In the genomic region with DNA sequence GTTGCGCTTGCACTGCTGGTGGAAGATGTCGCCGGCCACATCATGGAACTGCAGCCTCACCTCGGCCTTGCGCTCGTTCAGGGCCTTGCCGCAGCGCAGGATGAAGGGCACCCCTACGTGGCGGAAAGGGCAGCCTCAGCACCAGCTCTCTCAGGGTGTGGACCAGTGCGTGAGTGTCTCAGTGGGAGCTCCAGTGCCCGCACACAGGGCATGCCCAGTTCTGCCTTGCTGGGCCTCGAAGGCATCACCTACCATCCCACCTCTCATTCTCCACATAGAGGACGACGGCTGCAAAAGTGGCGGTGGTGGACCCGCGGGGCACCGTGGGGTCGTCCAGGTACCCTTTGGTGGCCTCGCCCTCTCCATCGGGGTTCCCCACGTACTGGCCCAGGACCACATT, we compare ENCODE assay signal across 18 cellular contexts. TPM values are rescaled to one million over a fixed set of nuclear protein-coding genes. Genes with fewer than 3 reads are reported as not detected.
DNase-seq lines count a peak whose midpoint lies in the region; ATAC-seq and TF ChIP-seq lines count a peak whose summit lies in the region.
"Had no signal": no experiment of that assay in that cellular context is flagged by ENCODE, and none has a peak within 500 bp of the region (broad histone marks: within the 10 kb centered on the region; RNA-seq: fewer than 3 reads in every experiment).

No MANE protein-coding gene starts in this region.

- H3K27me3 ChIP-seq in cardiac muscle cell: no peaks in the 10 kb centered on the region
- H3K27me3 ChIP-seq in heart left ventricle: no peaks in the 10 kb centered on the region
- no peaks in the 10 kb centered on the region for H3K27me3 ChIP-seq in neuronal stem cell (ENCODE audit: control insufficient read depth in 3 of 3, insufficient read depth in 3 of 3, low read depth in 1 of 3, low read length in 3 of 3)
- no peaks in the 10 kb centered on the region; the same call in 1 of the 2 replicates for H3K27me3 ChIP-seq in SK-N-SH (ENCODE audit: insufficient read depth)

- 91 to 94% (median 92%) methylated on average over 21 to 23 of the region's 23 CpGs for WGBS in heart left ventricle, 4 donors
- WGBS in neuronal stem cell (ENCODE audit: extremely low coverage in 2 of 2, insufficient read length in 2 of 2, insufficient replicate concordance in 1 of 2), 2 donors: no CpG with 5 or more reads among the region's 23 CpGs
- 50% methylated on average over 9 of the region's 23 CpGs for WGBS in SK-N-SH (ENCODE audit: low lambda C conversion rate)

- no peak overlapping the region for H2BK15ac ChIP-seq in neuronal stem cell (ENCODE audit: low read length)

- H3K14ac ChIP-seq in neuronal stem cell (ENCODE audit: low read length): no peak overlapping the region

- H4K8ac ChIP-seq in neuronal stem cell (ENCODE audit: low read depth, low read length): no peak overlapping the region

- peak overlapping the region; percentile 79 for H3K27ac ChIP-seq in cardiac muscle cell
- H3K27ac ChIP-seq in heart left ventricle: no peak overlapping the region
- H3K27ac ChIP-seq in HEK293 (ENCODE audit: extremely low read depth, low read depth, low read length): no peak overlapping the region
- H3K27ac ChIP-seq in neuronal stem cell (replicated peaks; ENCODE audit: low read length): no peak overlapping the region
- H3K27ac ChIP-seq in SK-N-SH (ENCODE audit: low read depth in 2 of 2, low read length in 1 of 2): no peak overlapping the region
- H3K27ac ChIP-seq: 22Rv1 had no signal

- H2BK5ac ChIP-seq in neuronal stem cell (ENCODE audit: low read length): no peak overlapping the region

- H3K23ac ChIP-seq in neuronal stem cell (ENCODE audit: low read depth, low read length, poor library complexity): peak overlapping the region; percentile 43

- intact Hi-C loops in heart left ventricle (cut with DNase I): loop anchor here in 4 of 10 donors (5.0 kb wide), 4 partner anchors 160 to 770 kb away; partner anchors contain the start of genes FLNA (in 1 of the 4) and PLXNB3 (in 1 of the 4)

- no peaks in the 10 kb centered on the region for H3K9me2 ChIP-seq in SK-N-SH

- no peaks in the 10 kb centered on the region for H3K4me1 ChIP-seq in cardiac muscle cell (ENCODE audit: low read depth)
- peaks cover 0 to 6% (median 4%) of the 10 kb centered on the region in 12 donors for H3K4me1 ChIP-seq in heart left ventricle
- H3K4me1 ChIP-seq in HEK293 (ENCODE audit: control insufficient read depth, insufficient read depth, low read length): no peaks in the 10 kb centered on the region
- no peaks in the 10 kb centered on the region for H3K4me1 ChIP-seq in neuronal stem cell (ENCODE audit: control insufficient read depth in 2 of 2, insufficient read depth in 1 of 2, low read depth in 1 of 2, low read length in 2 of 2)
- peaks cover 0 to 4% of the 10 kb centered on the region in 2 experiments; a peak in 1 of 4 replicates for H3K4me1 ChIP-seq in SK-N-SH (ENCODE audit: control insufficient read depth in 1 of 2, insufficient read depth in 2 of 2, low read depth in 1 of 2, low read length in 1 of 2)

- H3K4me3 ChIP-seq in cardiac muscle cell (no peak overlapping the region), heart left ventricle (no peak overlapping the region), HEK293 (ENCODE audit: low read depth, low read length) (no peak overlapping the region), neuronal stem cell (ENCODE audit: low read length in 2 of 2) (no peak overlapping the region), SK-N-SH (ENCODE audit: low read depth in 2 of 2, low read length in 1 of 2) (no peak overlapping the region)
- H3K4me3 ChIP-seq: GM12878, GM23338 had no signal

- H2BK12ac ChIP-seq in neuronal stem cell (ENCODE audit: low read length): no peak overlapping the region

- no peaks in the 10 kb centered on the region for H3F3A ChIP-seq in SK-N-SH (replicated peaks; ENCODE audit: insufficient read depth)

- H3K9ac ChIP-seq in neuronal stem cell (ENCODE audit: low read depth, low read length, poor library complexity) (no peak overlapping the region), SK-N-SH (no peak overlapping the region)

- H3K36me3 ChIP-seq in cardiac muscle cell: no peaks in the 10 kb centered on the region
- peaks cover 0 to 26% (median 8%) of the 10 kb centered on the region in 9 donors for H3K36me3 ChIP-seq in heart left ventricle
- peaks cover 0 to 50% of the 10 kb centered on the region in 2 experiments; a peak in 1 of 3 replicates for H3K36me3 ChIP-seq in HEK293 (ENCODE audit: control insufficient read depth in 2 of 2, insufficient read depth in 1 of 2, low read length in 2 of 2)
- peaks cover 27 to 49% of the 10 kb centered on the region in 2 donors for H3K36me3 ChIP-seq in neuronal stem cell (replicated peaks in 1 of 2; ENCODE audit: control insufficient read depth in 2 of 2, insufficient read depth in 2 of 2, low read length in 2 of 2)
- peaks cover 0 to 20% of the 10 kb centered on the region in 2 experiments for H3K36me3 ChIP-seq in SK-N-SH (replicated peaks in 1 of 2; ENCODE audit: control insufficient read depth in 1 of 2, insufficient read depth in 2 of 2, low read length in 1 of 2)

- no peaks in the 10 kb centered on the region for H3K9me3 ChIP-seq in cardiac muscle cell (ENCODE audit: low read depth)
- no peaks in the 10 kb centered on the region for H3K9me3 ChIP-seq in heart left ventricle
- no peaks in the 10 kb centered on the region for H3K9me3 ChIP-seq in HEK293 (ENCODE audit: control insufficient read depth, insufficient read depth, low read depth, low read length)
- H3K9me3 ChIP-seq in neuronal stem cell (replicated peaks in 1 of 2; ENCODE audit: control insufficient read depth in 2 of 2, insufficient read depth in 1 of 2, low read depth in 1 of 2, low read length in 2 of 2): no peaks in the 10 kb centered on the region
- H3K9me3 ChIP-seq in SK-N-SH: no peaks in the 10 kb centered on the region

- POLR2A ChIA-PET in HEK293 (lab: Yijun Ruan, JAX) (interaction anchor here (1.0 kb wide), 1 partner anchor 135 kb away, joined by 4 read pairs; the partner anchor contains the start of gene RPL10), SK-N-SH (lab: Yijun Ruan, JAX) (interaction anchor here (0.6 to 2.2 kb wide), 2 partner anchors 117 to 134 kb away, joined by 6 to 9 read pairs; partner anchors contain the start of gene RPL10)

- no peak overlapping the region for H2AK5ac ChIP-seq in neuronal stem cell (ENCODE audit: low read depth, low read length)

- CTCF ChIA-PET in HEK293 (lab: Yijun Ruan, JAX): interaction anchor here (0.6 to 2.0 kb wide), 7 partner anchors 12 to 519 kb away, joined by 3 to 8 read pairs (median 3); partner anchors contain the start of gene RPL10
- CTCF ChIA-PET in SK-N-SH (lab: Yijun Ruan, JAX): interaction anchor here (1.7 to 1.8 kb wide), 2 partner anchors 134 to 1591 kb away, joined by 4 to 10 read pairs; partner anchors contain the start of gene RPL10

- DNase-seq in cardiac muscle cell (ENCODE audit: low read depth in 1 of 2, low spot score in 1 of 2) (no peak), heart left ventricle (no peak), neuronal stem cell (ENCODE audit: low spot score) (no peak), SK-N-SH (no peak)
- DNase-seq: ACHN; AML-193; C1 segment of cervical spinal cord; CD8-positive, alpha-beta T cell; DMS 273 treated with DMSO at 0.1 percent for 48 hours; DMS79; EL; GDM1; H9 had no signal

- H3K79me1 ChIP-seq in neuronal stem cell (ENCODE audit: low read depth, low read length): no peaks in the 10 kb centered on the region

- no peak for TF ChIP-seq EP300 in SK-N-SH (IDR thresholded peaks at IDR 0.05; ENCODE audit: borderline replicate concordance in 1 of 2, low read depth in 1 of 2, low read length in 1 of 2)

- no peak for TF ChIP-seq CTCF in cardiac muscle cell (IDR thresholded peaks at IDR 0.05; ENCODE audit: low read depth, low read length)
- TF ChIP-seq CTCF in heart left ventricle (IDR thresholded peaks at IDR 0.05): no peak
- no peak for TF ChIP-seq CTCF in HEK293 (tag by site-specific recombination; IDR thresholded peaks at IDR 0.05)
- TF ChIP-seq CTCF in SK-N-SH (IDR thresholded peaks at IDR 0.05): no peak

- H2BK120ac ChIP-seq in neuronal stem cell (ENCODE audit: low read depth, low read length): no peak overlapping the region

- H3K18ac ChIP-seq in neuronal stem cell (ENCODE audit: low read length): no peak overlapping the region

- H3K4ac ChIP-seq in neuronal stem cell (ENCODE audit: low read length): no peak overlapping the region

- H2AFZ ChIP-seq in neuronal stem cell (ENCODE audit: low read length) (no peak overlapping the region), SK-N-SH (ENCODE audit: low read depth) (no peak overlapping the region)
- H2AFZ ChIP-seq: GM23338 had no signal

- no peaks in the 10 kb centered on the region for H4K20me1 ChIP-seq in SK-N-SH (ENCODE audit: insufficient read depth)

- H3K4me2 ChIP-seq in neuronal stem cell (ENCODE audit: insufficient read depth, low read length, poor library complexity, severe bottlenecking) (no peak overlapping the region), SK-N-SH (no peak overlapping the region)
- H3K4me2 ChIP-seq: GM23338 had no signal

- no peak for TF ChIP-seq POLR2A in heart left ventricle (IDR thresholded peaks at IDR 0.05)

- no peak for TF ChIP-seq RAD21 in SK-N-SH (IDR thresholded peaks at IDR 0.05; ENCODE audit: low read length)

- H4K91ac ChIP-seq in neuronal stem cell (ENCODE audit: low read depth, low read length, poor library complexity): no peak overlapping the region

- ATAC-seq in heart left ventricle (no peak), esophagus mucosa (no peak)
- ATAC-seq: CD8-positive, alpha-beta T cell; GM12878; GM23338 had no signal

- peaks cover 7% of the 10 kb centered on the region; the same call in 1 of the 2 replicates for H3K79me2 ChIP-seq in SK-N-SH (ENCODE audit: insufficient read depth)

RNA-seq across cellular contexts. Expression of gene G6PD, which starts 14.0 kb away (rescaled TPM):
- total RNA-seq in cardiac muscle cell (30.7 and 36.0 TPM in 2 replicates), heart left ventricle (10 to 100 TPM in 5 of 9 donors, 1 to 10 TPM in 4; 7.2 to 41.3 (median 11.2) TPM), esophagus mucosa (75.4 TPM)
- polyA plus RNA-seq in cardiac muscle cell (7.7 and 9.9 TPM in 2 replicates), heart left ventricle (10 to 100 TPM in 1 of 2 donors, 1 to 10 TPM in 1; 5.9 to 20.5 TPM), SK-N-SH (2012; rRNA removed) (70.1 and 131 TPM in 2 replicates)
- 40.6 TPM for polyA plus RNA-seq in neuronal stem cell (2013, experiment 1 of 2)
- polyA plus RNA-seq in neuronal stem cell (2013, experiment 2 of 2): 41.3 TPM
- polyA plus RNA-seq in SK-N-SH (2012; cell fraction: cytosol; rRNA removed): 45.2 and 75.3 TPM in 2 replicates
- polyA plus RNA-seq in SK-N-SH (2012; cell fraction: nucleus; rRNA removed): 192 and 210 TPM in 2 replicates

RNA-seq across cellular contexts. Expression of gene IKBKG, which starts 14.7 kb away (rescaled TPM):
- 15.1 and 18.7 TPM in 2 replicates for total RNA-seq in cardiac muscle cell
- 13.6 and 23.5 TPM in 2 replicates for polyA plus RNA-seq in cardiac muscle cell
- 10 to 100 TPM in 8 of 9 donors, 1 to 10 TPM in 1; 7.1 to 25.4 (median 15.3) TPM for total RNA-seq in heart left ventricle
- 10 to 100 TPM; 13.0 to 29.4 TPM for polyA plus RNA-seq in heart left ventricle
- 9.7 TPM for polyA plus RNA-seq in neuronal stem cell (2013, experiment 1 of 2)
- 9.8 TPM for polyA plus RNA-seq in neuronal stem cell (2013, experiment 2 of 2)
- 16.1 TPM for total RNA-seq in esophagus mucosa
- polyA plus RNA-seq in SK-N-SH (2012; rRNA removed): 32.5 and 36.4 TPM in 2 replicates
- 14.5 and 21.4 TPM in 2 replicates for polyA plus RNA-seq in SK-N-SH (2012; cell fraction: cytosol; rRNA removed)
- polyA plus RNA-seq in SK-N-SH (2012; cell fraction: nucleus; rRNA removed): 84.0 and 110 TPM in 2 replicates

RNA-seq across cellular contexts. Expression of gene FAM3A, which starts 16.7 kb away (rescaled TPM):
- total RNA-seq in cardiac muscle cell (121 and 140 TPM in 2 replicates), heart left ventricle (10 to 100 TPM; 36.2 to 82.6 (median 48.6) TPM), esophagus mucosa (40.6 TPM)
- polyA plus RNA-seq in cardiac muscle cell (112 and 136 TPM in 2 replicates), heart left ventricle (10 to 100 TPM; 66.1 to 72.2 TPM), SK-N-SH (2012; rRNA removed) (36.7 and 42.1 TPM in 2 replicates)
- polyA plus RNA-seq in neuronal stem cell (2013, experiment 1 of 2): 12.9 TPM
- polyA plus RNA-seq in neuronal stem cell (2013, experiment 2 of 2): 14.6 TPM
- polyA plus RNA-seq in SK-N-SH (2012; cell fraction: cytosol; rRNA removed): 17.2 and 28.6 TPM in 2 replicates
- 81.3 and 93.7 TPM in 2 replicates for polyA plus RNA-seq in SK-N-SH (2012; cell fraction: nucleus; rRNA removed)

RNA-seq across cellular contexts. Expression of gene SLC10A3, which starts 42.3 kb away (rescaled TPM):
- total RNA-seq in cardiac muscle cell (31.1 and 47.3 TPM in 2 replicates), heart left ventricle (10 to 100 TPM in 8 of 9 donors, 1 to 10 TPM in 1; 8.3 to 33.3 (median 15.5) TPM), esophagus mucosa (20.6 TPM)
- polyA plus RNA-seq in cardiac muscle cell (25.9 and 29.9 TPM in 2 replicates), heart left ventricle (10 to 100 TPM; 12.2 to 50.6 TPM), SK-N-SH (2012; rRNA removed) (28.4 and 29.7 TPM in 2 replicates)
- polyA plus RNA-seq in neuronal stem cell (2013, experiment 1 of 2): 4.4 TPM
- polyA plus RNA-seq in neuronal stem cell (2013, experiment 2 of 2): 4.5 TPM
- 11.5 and 21.2 TPM in 2 replicates for polyA plus RNA-seq in SK-N-SH (2012; cell fraction: cytosol; rRNA removed)
- polyA plus RNA-seq in SK-N-SH (2012; cell fraction: nucleus; rRNA removed): 18.8 and 19.4 TPM in 2 replicates

RNA-seq across cellular contexts. Expression of gene UBL4A, which starts 46.3 kb away (rescaled TPM):
- total RNA-seq in cardiac muscle cell: 65.2 and 103 TPM in 2 replicates
- 53.4 and 60.7 TPM in 2 replicates for polyA plus RNA-seq in cardiac muscle cell
- total RNA-seq in heart left ventricle: 10 to 100 TPM; 40.6 to 92.8 (median 53.7) TPM
- polyA plus RNA-seq in heart left ventricle: 10 to 100 TPM; 34.6 to 72.8 TPM
- 15.7 TPM for polyA plus RNA-seq in neuronal stem cell (2013, experiment 1 of 2)
- 15.4 TPM for polyA plus RNA-seq in neuronal stem cell (2013, experiment 2 of 2)
- total RNA-seq in esophagus mucosa: 32.3 TPM
- 27.4 and 27.8 TPM in 2 replicates for polyA plus RNA-seq in SK-N-SH (2012; rRNA removed)
- polyA plus RNA-seq in SK-N-SH (2012; cell fraction: cytosol; rRNA removed): 14.0 and 22.7 TPM in 2 replicates
- polyA plus RNA-seq in SK-N-SH (2012; cell fraction: nucleus; rRNA removed): 15.0 and 21.3 TPM in 2 replicates
